Comparison of ENCODE assay signal across 11 cellular contexts in genomic region chr2:37645363-37645762, GRCh38. TPM values are rescaled to one million over a fixed set of nuclear protein-coding genes. Genes with fewer than 3 reads are reported as not detected.
DNase-seq lines count a peak whose midpoint lies in the region; ATAC-seq, FAIRE-seq and TF ChIP-seq lines count a peak whose summit lies in the region.
"Had no signal": no experiment of that assay in that cellular context is flagged by ENCODE, and none has a peak within 500 bp of the region (broad histone marks: within the 10 kb centered on the region; RNA-seq: fewer than 3 reads in every experiment).

No MANE protein-coding gene starts in this region.

- ATAC-seq in heart left ventricle: no peak
- ATAC-seq in Right ventricle myocardium inferior: no peak
- ATAC-seq: psoas muscle; stimulated activated memory B cell treated with anti-CD40 and anti-IgM and Interleukin-4, amounts not matched to agents 10 μg/mL and 1 μg/mL and 100 μg/mL, for 72 hours had no signal

- H3K36me3 ChIP-seq in heart left ventricle (peaks cover 0 to 59% (median 39%) of the 10 kb centered on the region in 9 donors), esophagus muscularis mucosa (peaks cover 0 to 44% (median 37%) of the 10 kb centered on the region in 4 donors)

- whole genome bisulfite sequencing in heart left ventricle, 4 donors: 53 to 75% (median 69%) methylated on average over 6 of the region's 6 CpGs
- WGBS in esophagus muscularis mucosa: 63% methylated on average over 6 of the region's 6 CpGs

- intact Hi-C loops in heart left ventricle (cut with DNase I): loop anchor here in 1 of 10 donors (5.0 kb wide), 1 partner anchor 228 kb away; no protein-coding TSS in a partner anchor
- intact Hi-C loops in Right ventricle myocardium inferior (cut with DNase I): no loop called here
- intact Hi-C loops in esophagus muscularis mucosa (cut with DNase I): no loop called here
- intact Hi-C loops in head of caudate nucleus (cut with DNase I): no loop called here

- H3K4me3 ChIP-seq in heart left ventricle (no peak overlapping the region), esophagus muscularis mucosa (no peak overlapping the region)
- H3K4me3 ChIP-seq: psoas muscle had no signal

- H3K27me3 ChIP-seq in heart left ventricle (no peaks in the 10 kb centered on the region), esophagus muscularis mucosa (no peaks in the 10 kb centered on the region)

- H3K9me3 ChIP-seq in heart left ventricle (peaks cover 0 to 7% (median 0%) of the 10 kb centered on the region in 12 donors), esophagus muscularis mucosa (peaks cover 0 to 4% (median 0%) of the 10 kb centered on the region in 4 donors)
- H3K9me3 ChIP-seq: psoas muscle had no signal

- TF ChIP-seq CTCF in heart left ventricle (IDR thresholded peaks at IDR 0.05): no peak
- TF ChIP-seq CTCF in esophagus muscularis mucosa (IDR thresholded peaks at IDR 0.05): no peak

- DNase-seq in heart left ventricle (no peak), Right ventricle myocardium inferior (ENCODE audit: missing footprints) (no peak), T follicular helper cell (ENCODE audit: low read depth) (peak; percentile 9), esophagus muscularis mucosa (ENCODE audit: extremely low spot score) (no peak), stromal cell of bone marrow (ENCODE audit: low read depth) (peak; percentile 36), frontal cortex (ENCODE audit: low spot score in 2 of 2) (no peak), head of caudate nucleus (no peak), HuH-7 (ENCODE audit: low spot score) (no peak)
- DNase-seq: psoas muscle, SHP77 had no signal

- TF ChIP-seq EP300 in esophagus muscularis mucosa (IDR thresholded peaks at IDR 0.05): no peak

- no peak for TF ChIP-seq POLR2A in heart left ventricle (IDR thresholded peaks at IDR 0.05)
- no peak for TF ChIP-seq POLR2A in esophagus muscularis mucosa (IDR thresholded peaks at IDR 0.05; ENCODE audit: low read depth)

- H3K27ac ChIP-seq in heart left ventricle (peak overlapping the region in 8 of 12 donors; percentile 21 to 91 (median 40)), esophagus muscularis mucosa (replicated peaks in 1 of 4) (peak overlapping the region; percentile 3 to 56 (median 23))
- H3K27ac ChIP-seq: psoas muscle had no signal

- no peak for FAIRE-seq in frontal cortex (lab: Jason Lieb, UNC)

- H3K4me1 ChIP-seq in heart left ventricle (peaks cover 15 to 92% (median 78%) of the 10 kb centered on the region in 12 donors), esophagus muscularis mucosa (peaks cover 85 to 89% (median 88%) of the 10 kb centered on the region in 4 donors)

RNA-seq across cellular contexts. Expression of gene CDC42EP3, which starts 26.1 kb away (rescaled TPM):
- total RNA-seq in heart left ventricle: 100 to 1,000 TPM in 6 of 9 donors, 10 to 100 TPM in 3; 84.5 to 189 (median 124) TPM
- polyA plus RNA-seq in heart left ventricle: 10 to 100 TPM; 32.5 to 52.8 TPM
- 91.3 TPM for total RNA-seq in Right ventricle myocardium inferior
- total RNA-seq in esophagus muscularis mucosa: 100 to 1,000 TPM in 2 of 4 donors, 10 to 100 TPM in 2; 67.7 to 217 (median 112) TPM
- 22.4 TPM for total RNA-seq in frontal cortex

Comparison
In these comparisons a context has a peak if more than half of its experiments do, and no peak if none do; other contexts are left out.
1. DNase-seq: peak in T follicular helper cell (single experiment) and stromal cell of bone marrow (single experiment); none in heart left ventricle (0 of 5), Right ventricle myocardium inferior (single experiment), esophagus muscularis mucosa (single experiment), frontal cortex (0 of 2), head of caudate nucleus (0 of 42) and HuH-7 (single experiment).